ENCODE assay signal across 12 cellular contexts in the genomic region with DNA sequence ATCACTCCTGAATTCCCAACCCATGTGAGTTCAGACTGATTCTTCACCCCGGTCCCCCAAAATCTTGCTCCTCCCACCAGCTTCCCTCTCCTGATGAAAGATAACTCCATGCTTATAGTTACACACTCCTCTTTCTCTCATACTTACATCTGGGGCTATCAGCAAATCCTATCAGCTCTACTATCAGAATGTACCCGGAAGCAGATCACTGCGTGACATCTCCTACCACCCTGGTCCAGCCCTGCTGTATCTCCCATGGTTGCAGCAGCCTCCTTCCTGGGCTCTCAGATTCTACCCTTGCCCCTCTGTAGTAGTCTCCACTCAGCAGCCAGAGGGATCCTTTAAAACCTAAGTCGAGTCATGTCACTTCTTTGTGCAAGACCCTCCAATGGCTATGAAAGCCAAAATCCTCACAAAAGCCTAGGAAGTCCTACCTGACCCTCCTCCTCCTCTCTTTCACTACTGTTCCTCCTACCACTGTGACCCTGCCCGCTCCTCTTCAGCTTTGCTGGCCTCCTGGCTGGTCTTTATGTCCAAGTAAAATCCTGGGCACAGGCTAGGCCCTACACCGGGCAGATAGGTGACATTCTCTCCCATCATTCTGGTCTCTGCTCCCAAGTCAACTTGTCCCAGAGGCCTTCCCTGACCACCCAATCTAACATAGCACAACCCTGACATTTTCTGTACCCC. TPM values are rescaled to one million over a fixed set of nuclear protein-coding genes. Genes with fewer than 3 reads are reported as not detected.
DNase-seq lines count a peak whose midpoint lies in the region; ATAC-seq and FAIRE-seq lines count a peak whose summit lies in the region.
"Had no signal": no experiment of that assay in that cellular context is flagged by ENCODE, and none has a peak within 500 bp of the region (broad histone marks: within the 10 kb centered on the region; RNA-seq: fewer than 3 reads in every experiment).

No MANE protein-coding gene starts in this region.

- H3K36me3 Mint-ChIP-seq in stimulated activated naive CD8-positive, alpha-beta T cell treated with anti-CD3 and anti-CD28 coated beads, Interleukin-15, Interleukin-2, amounts not matched to agents 100 ng/mL and 50 ng/mL, for 24 hours (ENCODE audit: low read depth): no peaks in the 10 kb centered on the region

- H3K23ac ChIP-seq in neuronal stem cell (ENCODE audit: low read depth, low read length, poor library complexity): no peak overlapping the region

- H3K4me2 ChIP-seq in neuronal stem cell (ENCODE audit: insufficient read depth, low read length, poor library complexity, severe bottlenecking): no peak overlapping the region

- H2AK5ac ChIP-seq in neuronal stem cell (ENCODE audit: low read depth, low read length): no peak overlapping the region

- no peak overlapping the region for H2BK120ac ChIP-seq in neuronal stem cell (ENCODE audit: low read depth, low read length)

- no peaks in the 10 kb centered on the region for H3K79me1 ChIP-seq in neuronal stem cell (ENCODE audit: low read depth, low read length)

- H3K4me3 ChIP-seq in effector memory CD4-positive, alpha-beta T cell (ENCODE audit: insufficient read depth, low read depth, low read length, poor library complexity, severe bottlenecking): no peak overlapping the region
- no peak overlapping the region for H3K4me3 ChIP-seq in neuronal stem cell (ENCODE audit: low read length in 2 of 2)
- H3K4me3 ChIP-seq: BLaER1 had no signal

- no peak overlapping the region for H2BK15ac ChIP-seq in neuronal stem cell (ENCODE audit: low read length)

- no peak overlapping the region for H3K9ac ChIP-seq in neuronal stem cell (ENCODE audit: low read depth, low read length, poor library complexity)
- H3K9ac ChIP-seq: BLaER1 had no signal

- H3K18ac ChIP-seq in neuronal stem cell (ENCODE audit: low read length): no peak overlapping the region

- H3K4ac ChIP-seq in neuronal stem cell (ENCODE audit: low read length): no peak overlapping the region

- H3K4me1 Mint-ChIP-seq in stimulated activated naive CD8-positive, alpha-beta T cell treated with anti-CD3 and anti-CD28 coated beads, Interleukin-15, Interleukin-2, amounts not matched to agents 100 ng/mL and 50 ng/mL, for 24 hours (ENCODE audit: low read depth): peaks cover 50% of the 10 kb centered on the region

- peak overlapping the region; percentile 11 for H3K27ac ChIP-seq in effector memory CD4-positive, alpha-beta T cell (ENCODE audit: insufficient read depth, low read length, poor library complexity, severe bottlenecking)
- H3K27ac ChIP-seq in neuronal stem cell (replicated peaks; ENCODE audit: low read length): no peak overlapping the region
- H3K27ac ChIP-seq: BLaER1 had no signal

- H3K9me3 ChIP-seq in effector memory CD4-positive, alpha-beta T cell (ENCODE audit: control insufficient read depth, low read length): no peaks in the 10 kb centered on the region
- H3K9me3 ChIP-seq in neuronal stem cell (replicated peaks in 1 of 2; ENCODE audit: control insufficient read depth in 2 of 2, insufficient read depth in 1 of 2, low read depth in 1 of 2, low read length in 2 of 2): no peaks in the 10 kb centered on the region

- H3K27me3 ChIP-seq in effector memory CD4-positive, alpha-beta T cell (replicated peaks; ENCODE audit: control insufficient read depth, insufficient read depth, low read length, poor library complexity, severe bottlenecking): no peaks in the 10 kb centered on the region
- peaks cover 0 to 9% (median 0%) of the 10 kb centered on the region in 3 experiments for H3K27me3 ChIP-seq in neuronal stem cell (ENCODE audit: control insufficient read depth in 3 of 3, insufficient read depth in 3 of 3, low read depth in 1 of 3, low read length in 3 of 3)
- H3K27me3 ChIP-seq: BLaER1 had no signal

- H3K36me3 ChIP-seq in effector memory CD4-positive, alpha-beta T cell (ENCODE audit: control insufficient read depth, insufficient read depth, low read length): no peaks in the 10 kb centered on the region
- H3K36me3 ChIP-seq in neuronal stem cell (replicated peaks in 1 of 2; ENCODE audit: control insufficient read depth in 2 of 2, insufficient read depth in 2 of 2, low read length in 2 of 2): no peaks in the 10 kb centered on the region
- H3K36me3 ChIP-seq: BLaER1 had no signal

- DNase-seq in stimulated activated naive CD8-positive, alpha-beta T cell treated with anti-CD3 and anti-CD28 coated beads, Interleukin-15, Interleukin-2, amounts not matched to agents 100 U/mL and 50 U/mL, for 24 hours: no peak
- DNase-seq in effector memory CD4-positive, alpha-beta T cell: no peak
- DNase-seq in neuronal stem cell (ENCODE audit: low spot score) (no peak), urothelium cell line (ENCODE audit: low spot score) (no peak), DMS79 treated with DMSO at 0.1 percent for 48 hours (lab: John Stamatoyannopoulos, UW) (no peak)
- no peak for DNase-seq in stimulated activated CD4-positive, alpha-beta T cell treated with anti-CD3 and anti-CD28 coated beads, Interleukin-4, amount 100 ng/mL, for 4 hours
- DNase-seq: activated effector memory CD4-positive, alpha-beta T cell treated with Interleukin-2 at 50 U/mL for 16 hours; NCI-H345; stimulated activated naive CD8-positive, alpha-beta T cell treated with anti-CD3 and anti-CD28 coated beads, Interleukin-15, amount 100 ng/mL, for 72 hours had no signal

- H2BK12ac ChIP-seq in neuronal stem cell (ENCODE audit: low read length): no peak overlapping the region

- no peak overlapping the region for H4K8ac ChIP-seq in neuronal stem cell (ENCODE audit: low read depth, low read length)

- H4K91ac ChIP-seq in neuronal stem cell (ENCODE audit: low read depth, low read length, poor library complexity): no peak overlapping the region

- FAIRE-seq in urothelium cell line (lab: Jason Lieb, UNC): no peak

- H3K4me3 Mint-ChIP-seq in stimulated activated naive CD8-positive, alpha-beta T cell treated with anti-CD3 and anti-CD28 coated beads, Interleukin-15, Interleukin-2, amounts not matched to agents 100 ng/mL and 50 ng/mL, for 24 hours: no peak overlapping the region
- H3K4me3 Mint-ChIP-seq: stimulated activated naive CD8-positive, alpha-beta T cell treated with anti-CD3 and anti-CD28 coated beads, Interleukin-15, amount 100 ng/mL, for 72 hours had no signal

- H3K14ac ChIP-seq in neuronal stem cell (ENCODE audit: low read length): no peak overlapping the region

- H3K27me3 Mint-ChIP-seq in stimulated activated naive CD8-positive, alpha-beta T cell treated with anti-CD3 and anti-CD28 coated beads, Interleukin-15, Interleukin-2, amounts not matched to agents 100 ng/mL and 50 ng/mL, for 24 hours: no peaks in the 10 kb centered on the region
- H3K27me3 Mint-ChIP-seq: stimulated activated naive CD8-positive, alpha-beta T cell treated with anti-CD3 and anti-CD28 coated beads, Interleukin-15, amount 100 ng/mL, for 72 hours had no signal

- no peak for ATAC-seq in stimulated activated naive CD8-positive, alpha-beta T cell treated with anti-CD3 and anti-CD28 coated beads, Interleukin-15, Interleukin-2, amounts not matched to agents 100 U/mL and 50 U/mL, for 24 hours
- ATAC-seq in GM21367 (IDR thresholded peaks at IDR 0.05; ENCODE audit: unreplicated experiment): no peak
- ATAC-seq: stimulated activated naive CD8-positive, alpha-beta T cell treated with anti-CD3 and anti-CD28 coated beads, Interleukin-15, amount 100 ng/mL, for 72 hours had no signal

- H3K9me3 Mint-ChIP-seq in stimulated activated naive CD8-positive, alpha-beta T cell treated with anti-CD3 and anti-CD28 coated beads, Interleukin-15, Interleukin-2, amounts not matched to agents 100 ng/mL and 50 ng/mL, for 24 hours: no peaks in the 10 kb centered on the region

- H2BK5ac ChIP-seq in neuronal stem cell (ENCODE audit: low read length): peak overlapping the region; percentile 7

- H2AFZ ChIP-seq in neuronal stem cell (ENCODE audit: low read length): no peak overlapping the region

- peak overlapping the region; percentile 75 for H3K27ac Mint-ChIP-seq in stimulated activated naive CD8-positive, alpha-beta T cell treated with anti-CD3 and anti-CD28 coated beads, Interleukin-15, Interleukin-2, amounts not matched to agents 100 ng/mL and 50 ng/mL, for 24 hours

- H3K4me1 ChIP-seq in effector memory CD4-positive, alpha-beta T cell (ENCODE audit: control insufficient read depth, insufficient read depth, low read length, poor library complexity, severe bottlenecking): peaks cover 23% of the 10 kb centered on the region
- peaks cover 12 to 16% of the 10 kb centered on the region in 2 donors for H3K4me1 ChIP-seq in neuronal stem cell (ENCODE audit: control insufficient read depth in 2 of 2, insufficient read depth in 1 of 2, low read depth in 1 of 2, low read length in 2 of 2)

- WGBS in neuronal stem cell (ENCODE audit: extremely low coverage in 2 of 2, insufficient read length in 2 of 2, insufficient replicate concordance in 1 of 2), 2 donors: no CpG with 5 or more reads among the region's 6 CpGs

RNA-seq across cellular contexts. Expression of a gene that starts 16.2 kb away (rescaled TPM):
- polyA plus RNA-seq in neuronal stem cell (2013, experiment 1 of 2): not detected
- 0.01 TPM for polyA plus RNA-seq in neuronal stem cell (2013, experiment 2 of 2)

RNA-seq across cellular contexts. Expression of a gene that starts 22.8 kb away (rescaled TPM):
- polyA plus RNA-seq in neuronal stem cell (2013, experiment 1 of 2): 4.6 TPM
- polyA plus RNA-seq in neuronal stem cell (2013, experiment 2 of 2): 4.5 TPM
